Comparison of ENCODE assay signal across 9 cellular contexts in the genomic region with DNA sequence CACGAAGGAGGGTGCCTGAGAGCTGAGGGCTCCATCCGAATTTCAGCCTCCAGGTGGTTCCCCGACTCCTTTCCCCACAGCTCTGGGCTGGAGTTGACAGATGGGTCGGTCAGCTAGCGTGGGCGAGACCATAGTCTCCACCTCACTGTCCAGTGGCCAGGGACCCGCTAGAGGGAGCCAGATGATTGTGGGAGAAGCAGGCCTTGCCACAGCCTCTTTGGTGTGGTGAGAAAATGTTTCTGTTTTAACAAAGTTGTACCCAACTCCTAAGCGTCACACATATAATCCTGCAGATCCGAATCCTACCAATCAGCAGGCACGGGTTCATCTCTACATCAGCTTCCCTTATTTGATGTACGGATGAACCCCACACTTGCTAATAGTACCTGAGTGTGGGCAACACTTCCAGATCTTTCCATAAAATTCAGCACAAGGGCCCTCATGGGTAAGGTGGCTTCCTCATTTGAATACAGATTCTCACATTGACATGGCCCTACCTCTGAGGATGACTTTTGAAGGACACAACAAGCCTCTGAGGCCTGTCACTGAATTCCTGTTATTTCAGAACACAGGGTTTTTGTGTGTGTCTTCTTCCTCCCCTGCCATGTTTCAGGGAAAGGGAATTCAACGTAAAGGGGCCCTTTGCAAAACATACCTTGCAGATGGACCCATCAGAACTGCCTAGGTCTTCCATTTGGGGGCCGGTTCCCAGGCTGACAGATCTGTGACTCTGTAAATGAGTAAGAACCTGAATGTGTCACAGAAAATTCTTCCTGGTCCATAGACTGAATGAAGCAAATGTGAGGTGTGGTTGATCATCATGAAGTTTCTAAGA.
DNase-seq lines count a peak whose midpoint lies in the region; ATAC-seq and TF ChIP-seq lines count a peak whose summit lies in the region.
"Had no signal": no experiment of that assay in that cellular context is flagged by ENCODE, and none has a peak within 500 bp of the region (broad histone marks: within the 10 kb centered on the region; RNA-seq: fewer than 3 reads in every experiment).

No MANE protein-coding gene starts in this region.

- H3K36me3 ChIP-seq in GM23338 (ENCODE audit: insufficient read depth): no peaks in the 10 kb centered on the region
- no peaks in the 10 kb centered on the region for H3K36me3 ChIP-seq in SJSA1

- TF ChIP-seq CTCF in GM23338 (conservative IDR thresholded peaks at IDR 0.05; ENCODE audit: low read depth in 2 of 2) (peak; percentile 88 to 98), glutamatergic neuron (IDR thresholded peaks at IDR 0.05; ENCODE audit: partially characterized antibody, unreplicated experiment) (peak; percentile 70)

- H3K79me2 ChIP-seq in GM23338 (replicated peaks; ENCODE audit: insufficient read depth): no peaks in the 10 kb centered on the region

- DNase-seq in GF-D8 (lab: John Stamatoyannopoulos, UW) (peak; percentile 23), GM23338 (ENCODE audit: low spot score) (peak; percentile 96), Kasumi-1 (lab: John Stamatoyannopoulos, UW) (peak; percentile 65 to 84), SJSA1 (ENCODE audit: low read depth in 1 of 2, low spot score in 2 of 2) (peak; percentile 66 to 84), glutamatergic neuron (peak; percentile 93), posterior cingulate gyrus (peak; percentile 57 to 97 (median 76)), ureter (ENCODE audit: low spot score) (peak; percentile 87)
- DNase-seq in activated naive CD4-positive, alpha-beta T cell treated with anti-CD3 and anti-CD28 coated beads for 36 hours: peak; percentile 94

- no peaks in the 10 kb centered on the region for H3F3A ChIP-seq in GM23338 (replicated peaks; ENCODE audit: low read depth)

- intact Hi-C loops in activated naive CD4-positive, alpha-beta T cell treated with anti-CD3 and anti-CD28 coated beads for 36 hours (cut with micrococcal nuclease): loop anchor here (1.0 to 5.0 kb wide), 18 partner anchors 36 to 1208 kb away; partner anchors contain the start of gene DUSP22
- intact Hi-C loops in posterior cingulate gyrus (cut with DNase I): no loop called here

- no peaks in the 10 kb centered on the region; the same call in 2 of the 3 replicates for H3K4me1 Mint-ChIP-seq in GM23338
- peaks cover 49% of the 10 kb centered on the region for H3K4me1 Mint-ChIP-seq in activated naive CD4-positive, alpha-beta T cell treated with anti-CD3 and anti-CD28 coated beads for 36 hours (ENCODE audit: low read depth)
- peaks cover 7% of the 10 kb centered on the region for H3K4me1 Mint-ChIP-seq in glutamatergic neuron (ENCODE audit: low read depth, unreplicated experiment)

- H3K27me3 ChIP-seq in GM23338 (ENCODE audit: insufficient read depth): no peaks in the 10 kb centered on the region
- H3K27me3 ChIP-seq in SJSA1 (replicated peaks): no peaks in the 10 kb centered on the region

- H3K4me3 Mint-ChIP-seq in GM23338: no peak overlapping the region
- no peak overlapping the region for H3K4me3 Mint-ChIP-seq in activated naive CD4-positive, alpha-beta T cell treated with anti-CD3 and anti-CD28 coated beads for 36 hours
- no peak overlapping the region for H3K4me3 Mint-ChIP-seq in glutamatergic neuron (ENCODE audit: unreplicated experiment)

- no peaks in the 10 kb centered on the region for H3K9me2 ChIP-seq in GM23338 (ENCODE audit: insufficient read depth)

- no peaks in the 10 kb centered on the region for H3K9me3 Mint-ChIP-seq in GM23338
- H3K9me3 Mint-ChIP-seq in activated naive CD4-positive, alpha-beta T cell treated with anti-CD3 and anti-CD28 coated beads for 36 hours: no peaks in the 10 kb centered on the region
- H3K9me3 Mint-ChIP-seq in glutamatergic neuron (ENCODE audit: unreplicated experiment): peaks cover 1% of the 10 kb centered on the region

- H3K4me2 ChIP-seq in GM23338: no peak overlapping the region

- no peaks in the 10 kb centered on the region for H4K20me1 ChIP-seq in GM23338 (replicated peaks; ENCODE audit: insufficient read depth)

- CTCF ChIA-PET in activated naive CD4-positive, alpha-beta T cell treated with anti-CD3 and anti-CD28 coated beads for 36 hours (lab: Charles Lee): interaction anchor here (0.7 to 10.0 kb wide), 27 partner anchors 9 to 533 kb away, joined by 3 to 72 read pairs (median 4); partner anchors contain the start of gene IRF4

- H3K4me1 ChIP-seq in GM23338 (ENCODE audit: insufficient read depth) (no peaks in the 10 kb centered on the region), SJSA1 (replicated peaks) (no peaks in the 10 kb centered on the region)

- H3K36me3 Mint-ChIP-seq in GM23338 (ENCODE audit: low read depth) (no peaks in the 10 kb centered on the region), glutamatergic neuron (ENCODE audit: unreplicated experiment) (no peaks in the 10 kb centered on the region)
- no peaks in the 10 kb centered on the region for H3K36me3 Mint-ChIP-seq in activated naive CD4-positive, alpha-beta T cell treated with anti-CD3 and anti-CD28 coated beads for 36 hours (ENCODE audit: low read depth)

- H3K4me3 ChIP-seq in GM23338 (no peak overlapping the region), SJSA1 (no peak overlapping the region)
- H3K4me3 ChIP-seq: skin epidermis had no signal

- H2AFZ ChIP-seq in GM23338: no peak overlapping the region

- H3K27ac ChIP-seq in GM23338 (ENCODE audit: low read depth) (no peak overlapping the region), SJSA1 (no peak overlapping the region)

- H3K9me3 ChIP-seq in SJSA1 (replicated peaks): no peaks in the 10 kb centered on the region

- no peak overlapping the region for H3K27ac Mint-ChIP-seq in GM23338
- H3K27ac Mint-ChIP-seq in activated naive CD4-positive, alpha-beta T cell treated with anti-CD3 and anti-CD28 coated beads for 36 hours: peak overlapping the region; percentile 69
- no peak overlapping the region for H3K27ac Mint-ChIP-seq in glutamatergic neuron (ENCODE audit: unreplicated experiment)

- peaks cover 5% of the 10 kb centered on the region for H3K27me3 Mint-ChIP-seq in GM23338 (ENCODE audit: insufficient read depth, low read depth, poor library complexity)
- H3K27me3 Mint-ChIP-seq in activated naive CD4-positive, alpha-beta T cell treated with anti-CD3 and anti-CD28 coated beads for 36 hours (ENCODE audit: low read depth): peaks cover 1% of the 10 kb centered on the region
- peaks cover 5% of the 10 kb centered on the region for H3K27me3 Mint-ChIP-seq in glutamatergic neuron (ENCODE audit: unreplicated experiment)

- ATAC-seq in GM23338: peak; percentile 98

TF ChIP-seq in GM23338, 12 proteins besides CTCF, POLR2A, EP300 and RAD21 (continues in another document):
- TF ChIP-seq ZNF114 (CRISPR knock-in tag; IDR thresholded peaks at IDR 0.05) (no peak), EZH2 (IDR thresholded peaks at IDR 0.05; ENCODE audit: low read depth, unreplicated experiment) (no peak)
- TF ChIP-seq, protein P1, sequence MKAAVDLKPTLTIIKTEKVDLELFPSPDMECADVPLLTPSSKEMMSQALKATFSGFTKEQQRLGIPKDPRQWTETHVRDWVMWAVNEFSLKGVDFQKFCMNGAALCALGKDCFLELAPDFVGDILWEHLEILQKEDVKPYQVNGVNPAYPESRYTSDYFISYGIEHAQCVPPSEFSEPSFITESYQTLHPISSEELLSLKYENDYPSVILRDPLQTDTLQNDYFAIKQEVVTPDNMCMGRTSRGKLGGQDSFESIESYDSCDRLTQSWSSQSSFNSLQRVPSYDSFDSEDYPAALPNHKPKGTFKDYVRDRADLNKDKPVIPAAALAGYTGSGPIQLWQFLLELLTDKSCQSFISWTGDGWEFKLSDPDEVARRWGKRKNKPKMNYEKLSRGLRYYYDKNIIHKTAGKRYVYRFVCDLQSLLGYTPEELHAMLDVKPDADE (IDR thresholded peaks at IDR 0.05): no peak

Comparison
In these comparisons a context has a peak if more than half of its experiments do, and no peak if none do; other contexts are left out.
1. DNase-seq: peak in every context shown above with its lines; median percentile 96 in GM23338; 94 in activated naive CD4-positive, alpha-beta T cell treated with anti-CD3 and anti-CD28 coated beads for 36 hours; 93 in glutamatergic neuron; 87 in ureter; 76 in posterior cingulate gyrus; 75 in SJSA1; 74 in Kasumi-1; 23 in GF-D8.